Comparison of ENCODE assay signal across 12 cellular contexts in the genomic region with DNA sequence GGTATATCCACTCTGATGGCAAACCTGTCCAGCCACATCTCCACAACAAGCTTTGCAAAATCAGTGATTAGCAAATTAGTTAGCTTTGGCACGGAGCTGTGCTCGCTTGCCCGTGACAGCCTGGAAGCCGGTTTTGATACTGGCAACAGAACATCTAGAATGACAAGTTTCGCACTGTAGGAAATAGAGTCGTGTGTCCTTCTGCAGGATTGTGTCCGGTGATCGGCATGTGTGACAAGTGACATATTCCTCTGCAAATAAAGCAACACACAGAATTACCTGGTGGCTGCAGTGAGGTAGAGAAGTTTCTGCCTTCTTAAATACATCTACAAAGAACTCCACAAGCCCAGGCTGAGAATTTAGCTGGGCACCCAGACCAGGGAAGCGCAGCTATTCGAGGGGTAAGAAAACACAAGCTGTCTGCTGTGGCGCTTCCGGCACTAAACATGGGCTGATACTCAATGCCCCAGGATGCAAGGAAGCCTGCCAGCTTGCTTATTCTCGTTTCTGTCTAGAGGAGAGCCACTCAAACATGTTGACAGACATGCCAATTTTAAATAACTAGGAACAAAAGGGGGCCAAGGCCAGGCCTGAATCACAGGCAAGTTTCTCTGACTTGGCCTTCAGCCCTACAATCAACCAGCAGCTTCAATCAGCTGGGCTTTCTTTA. TPM values are rescaled to one million over a fixed set of nuclear protein-coding genes. Genes with fewer than 3 reads are reported as not detected.
DNase-seq lines count a peak whose midpoint lies in the region; ATAC-seq and TF ChIP-seq lines count a peak whose summit lies in the region.
"Had no signal": no experiment of that assay in that cellular context is flagged by ENCODE, and none has a peak within 500 bp of the region (broad histone marks: within the 10 kb centered on the region; RNA-seq: fewer than 3 reads in every experiment).

No MANE protein-coding gene starts in this region.

- H3K9me1 ChIP-seq in IMR-90 (ENCODE audit: insufficient read depth, low read length): peaks cover 11% of the 10 kb centered on the region

- H2AFZ ChIP-seq in IMR-90 (replicated peaks; ENCODE audit: low read length, poor library complexity): no peak overlapping the region

- H3K27me3 ChIP-seq in IMR-90 (ENCODE audit: control insufficient read depth, insufficient read depth, low read length): no peaks in the 10 kb centered on the region
- H3K27me3 ChIP-seq in left lung: no peaks in the 10 kb centered on the region

- no peak overlapping the region for H3K4me3 Mint-ChIP-seq in CD14-positive monocyte
- no peak overlapping the region for H3K4me3 Mint-ChIP-seq in activated naive CD8-positive, alpha-beta T cell treated with anti-CD3 and anti-CD28 coated beads for 36 hours
- H3K4me3 Mint-ChIP-seq: activated naive CD4-positive, alpha-beta T cell treated with anti-CD3 and anti-CD28 coated beads, Interleukin-2, amount 10 ng/mL, durations not matched to agents 7 days and 5 days had no signal

- H4K8ac ChIP-seq in IMR-90 (ENCODE audit: low read depth in 2 of 2, low read length in 2 of 2): no peak overlapping the region

- H2BK20ac ChIP-seq in IMR-90 (ENCODE audit: low read depth, low read length): no peak overlapping the region

- no peaks in the 10 kb centered on the region for H3K4me1 ChIP-seq in IMR-90 (ENCODE audit: control insufficient read depth, insufficient read depth, low read length)
- peaks cover 0 to 4% of the 10 kb centered on the region in 2 donors for H3K4me1 ChIP-seq in left lung

- no peak overlapping the region for H4K5ac ChIP-seq in IMR-90 (ENCODE audit: low read depth, low read length)

- no peaks in the 10 kb centered on the region for H3K9me3 Mint-ChIP-seq in CD14-positive monocyte
- no peaks in the 10 kb centered on the region for H3K9me3 Mint-ChIP-seq in activated naive CD8-positive, alpha-beta T cell treated with anti-CD3 and anti-CD28 coated beads for 36 hours
- H3K9me3 Mint-ChIP-seq: activated naive CD4-positive, alpha-beta T cell treated with anti-CD3 and anti-CD28 coated beads, Interleukin-2, amount 10 ng/mL, durations not matched to agents 7 days and 5 days had no signal

- no peak overlapping the region for H3K56ac ChIP-seq in IMR-90 (ENCODE audit: extremely low read depth, insufficient read depth, low read length)

- no peak overlapping the region for H3K9ac ChIP-seq in IMR-90 (ENCODE audit: low read depth, low read length)

- H3K4me2 ChIP-seq in IMR-90 (ENCODE audit: low read depth, low read length): no peak overlapping the region

- no peak overlapping the region for H2AK9ac ChIP-seq in IMR-90 (replicated peaks; ENCODE audit: low read depth, low read length, poor library complexity)

- H2BK15ac ChIP-seq in IMR-90 (ENCODE audit: low read depth, low read length): no peak overlapping the region

- POLR2A ChIA-PET in IMR-90 (lab: Charles Lee; ENCODE audit: unreplicated experiment): interaction anchor here (0.7 kb wide), 1 partner anchor 160 kb away, joined by 4 read pairs; no protein-coding TSS in a partner anchor
- POLR2A ChIA-PET in HEK293T (lab: Yijun Ruan, JAX): interaction anchor here (1.9 kb wide), 2 partner anchors 10 to 23 kb away, joined by 5 to 6 read pairs; a partner anchor contains a TSS

- H3K18ac ChIP-seq in IMR-90 (ENCODE audit: low read depth, low read length): no peak overlapping the region

- H3K27ac Mint-ChIP-seq in CD14-positive monocyte: peak overlapping the region in 4 of 7 donors; percentile 54 to 68 (median 60)
- H3K27ac Mint-ChIP-seq in activated naive CD8-positive, alpha-beta T cell treated with anti-CD3 and anti-CD28 coated beads for 36 hours: peak overlapping the region; percentile 29

- H3K4me1 Mint-ChIP-seq in CD14-positive monocyte: no peaks in the 10 kb centered on the region
- peaks cover 13% of the 10 kb centered on the region for H3K4me1 Mint-ChIP-seq in activated naive CD8-positive, alpha-beta T cell treated with anti-CD3 and anti-CD28 coated beads for 36 hours

- no peak overlapping the region for H2BK120ac ChIP-seq in IMR-90 (ENCODE audit: low read depth, low read length)

- no peak for ATAC-seq in IMR-90 (ENCODE audit: low read depth)
- ATAC-seq in left lung: peak; percentile 84
- ATAC-seq in GM21529 (IDR thresholded peaks at IDR 0.05; ENCODE audit: unreplicated experiment): no peak

- 100% methylated on average over 4 of the region's 13 CpGs; no CpG with 5 or more reads in 1 of the 2 experiments for WGBS in IMR-90 (ENCODE audit: extremely low coverage in 2 of 2, insufficient read length in 1 of 2), 2 experiments

- no peak for DNase-seq in CD14-positive monocyte (ENCODE audit: low spot score)
- no peak for DNase-seq in IMR-90
- no peak for DNase-seq in activated naive CD8-positive, alpha-beta T cell treated with anti-CD3 and anti-CD28 coated beads for 36 hours
- DNase-seq in left lung: no peak
- DNase-seq in HEK293T (ENCODE audit: extremely low spot score): no peak
- DNase-seq in activated CD4-positive, alpha-beta T cell treated with anti-CD3 and anti-CD28 coated beads, Interleukin-2, amount 50 U/mL, for 4 hours: no peak
- DNase-seq in kidney tubule cell (ENCODE audit: low spot score): no peak
- DNase-seq: activated CD4-positive, CD25-positive, alpha-beta regulatory T cell treated with anti-CD3 and anti-CD28 coated beads, Interleukin-2, amount 50 U/mL, for 72 hours; activated naive CD4-positive, alpha-beta T cell treated with anti-CD3 and anti-CD28 coated beads, Interleukin-2, amount 10 ng/mL, durations not matched to agents 7 days and 5 days; effector memory CD4-positive, alpha-beta T cell; Karpas-422 had no signal

- TF ChIP-seq CTCF in CD14-positive monocyte (IDR thresholded peaks at IDR 0.05) (no peak), IMR-90 (conservative IDR thresholded peaks at IDR 0.05; ENCODE audit: low read depth, low read length) (no peak), left lung (IDR thresholded peaks at IDR 0.05) (no peak)

- dilution Hi-C loops in IMR-90 (cut with HindIII; ENCODE audit: low sequenced_read_pairs, unreplicated experiment): no loop called here

- BruUV-seq in IMR-90 (replicated peaks; lab: Mats Ljungman, UMichigan): TSS peak; percentile 85

- H4K91ac ChIP-seq in IMR-90 (ENCODE audit: insufficient read depth, low read depth, low read length): no peak overlapping the region

- H3K9me3 ChIP-seq in IMR-90 (ENCODE audit: control insufficient read depth, insufficient read depth, low read length): no peaks in the 10 kb centered on the region
- no peaks in the 10 kb centered on the region for H3K9me3 ChIP-seq in left lung

- H3K27me3 Mint-ChIP-seq in CD14-positive monocyte (ENCODE audit: low read depth in 3 of 3): no peaks in the 10 kb centered on the region
- H3K27me3 Mint-ChIP-seq in activated naive CD8-positive, alpha-beta T cell treated with anti-CD3 and anti-CD28 coated beads for 36 hours: no peaks in the 10 kb centered on the region
- H3K27me3 Mint-ChIP-seq: activated naive CD4-positive, alpha-beta T cell treated with anti-CD3 and anti-CD28 coated beads, Interleukin-2, amount 10 ng/mL, durations not matched to agents 7 days and 5 days had no signal

- intact Hi-C loops in CD14-positive monocyte (cut with micrococcal nuclease) (no loop called here), IMR-90 (cut with micrococcal nuclease) (no loop called here), left lung (cut with DNase I) (no loop called here)

- no peak overlapping the region for H3K23ac ChIP-seq in IMR-90 (ENCODE audit: low read depth, low read length)

- CTCF ChIA-PET in IMR-90 (lab: Yijun Ruan, JAX): no interaction called here
- CTCF ChIA-PET in HEK293T (lab: Yijun Ruan, JAX): no interaction called here

- H3K4ac ChIP-seq in IMR-90 (ENCODE audit: low read depth, low read length): no peak overlapping the region

- H3K79me1 ChIP-seq in IMR-90 (ENCODE audit: low read depth in 1 of 2, low read length in 2 of 2): peaks cover 44 to 70% of the 10 kb centered on the region in 2 experiments

- TF ChIP-seq RAD21 in IMR-90 (IDR thresholded peaks at IDR 0.05; ENCODE audit: low read length): no peak

- H2AK5ac ChIP-seq in IMR-90 (ENCODE audit: low read depth, low read length): no peak overlapping the region

- H3K36me3 Mint-ChIP-seq in CD14-positive monocyte: peaks cover 75 to 85% of the 10 kb centered on the region in 2 donors
- peaks cover 49% of the 10 kb centered on the region for H3K36me3 Mint-ChIP-seq in activated naive CD8-positive, alpha-beta T cell treated with anti-CD3 and anti-CD28 coated beads for 36 hours

- H3K27ac ChIP-seq in IMR-90 (ENCODE audit: insufficient read depth, low read length) (no peak overlapping the region), left lung (no peak overlapping the region)

- no peak for TF ChIP-seq POLR2A in IMR-90 (IDR thresholded peaks at IDR 0.05; ENCODE audit: low read depth, low read length)

- H3K4me3 ChIP-seq in IMR-90 (ENCODE audit: insufficient read depth, low read depth, low read length) (no peak overlapping the region), left lung (no peak overlapping the region)

- H3K36me3 ChIP-seq in IMR-90 (ENCODE audit: control insufficient read depth, insufficient read depth, low read length): peaks cover 63% of the 10 kb centered on the region
- H3K36me3 ChIP-seq in left lung: peaks cover 3 to 99% of the 10 kb centered on the region in 2 donors

- H4K20me1 ChIP-seq in IMR-90 (ENCODE audit: insufficient read depth, low read length): peaks cover 74% of the 10 kb centered on the region

- H2BK5ac ChIP-seq in IMR-90 (ENCODE audit: low read depth, low read length, poor library complexity, severe bottlenecking): no peak overlapping the region

- H3K14ac ChIP-seq in IMR-90 (replicated peaks; ENCODE audit: low read depth, low read length): no peak overlapping the region

- in situ Hi-C loops in IMR-90 (cut with MboI; ENCODE audit: low sequenced_read_pairs): no loop called here

TF ChIP-seq in IMR-90, 13 proteins besides CTCF, POLR2A, EP300 and RAD21 (continues in another document):
- no peak for TF ChIP-seq MAZ (IDR thresholded peaks at IDR 0.05; ENCODE audit: borderline replicate concordance, low read depth, low read length)

TF ChIP-seq in HEK293T, 16 proteins besides CTCF, POLR2A, EP300 and RAD21 (continues in another document):
- TF ChIP-seq, protein P1, sequence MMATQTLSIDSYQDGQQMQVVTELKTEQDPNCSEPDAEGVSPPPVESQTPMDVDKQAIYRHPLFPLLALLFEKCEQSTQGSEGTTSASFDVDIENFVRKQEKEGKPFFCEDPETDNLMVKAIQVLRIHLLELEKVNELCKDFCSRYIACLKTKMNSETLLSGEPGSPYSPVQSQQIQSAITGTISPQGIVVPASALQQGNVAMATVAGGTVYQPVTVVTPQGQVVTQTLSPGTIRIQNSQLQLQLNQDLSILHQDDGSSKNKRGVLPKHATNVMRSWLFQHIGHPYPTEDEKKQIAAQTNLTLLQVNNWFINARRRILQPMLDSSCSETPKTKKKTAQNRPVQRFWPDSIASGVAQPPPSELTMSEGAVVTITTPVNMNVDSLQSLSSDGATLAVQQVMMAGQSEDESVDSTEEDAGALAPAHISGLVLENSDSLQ (IDR thresholded peaks at IDR 0.05): no peak
- no peak for TF ChIP-seq TARDBP (IDR thresholded peaks at IDR 0.05)

RNA-seq across cellular contexts. Expression of a gene that starts 22.3 kb away (rescaled TPM):
- 10 to 100 TPM; 18.8 to 20.1 TPM for polyA plus RNA-seq in CD14-positive monocyte
- total RNA-seq in IMR-90 (2012; rRNA removed): 66.9 and 84.7 TPM in 2 replicates
- polyA plus RNA-seq in IMR-90 (2012; rRNA removed): 56.7 and 61.7 TPM in 2 replicates
- polyA plus RNA-seq in IMR-90 (2012; cell fraction: cytosol; rRNA removed): 16.0 and 24.6 TPM in 2 replicates
- polyA plus RNA-seq in IMR-90 (2012; cell fraction: nucleus; rRNA removed; ENCODE audit: low replicate concordance): 3.4 and 29.4 TPM in 2 replicates
- total RNA-seq in activated naive CD8-positive, alpha-beta T cell treated with anti-CD3 and anti-CD28 coated beads for 36 hours: 100 to 1,000 TPM; 177 to 179 TPM
- 10 to 100 TPM; 59.0 to 61.6 TPM for total RNA-seq in left lung
